ENCODE assay signal across 1 cellular context in the genomic region with DNA sequence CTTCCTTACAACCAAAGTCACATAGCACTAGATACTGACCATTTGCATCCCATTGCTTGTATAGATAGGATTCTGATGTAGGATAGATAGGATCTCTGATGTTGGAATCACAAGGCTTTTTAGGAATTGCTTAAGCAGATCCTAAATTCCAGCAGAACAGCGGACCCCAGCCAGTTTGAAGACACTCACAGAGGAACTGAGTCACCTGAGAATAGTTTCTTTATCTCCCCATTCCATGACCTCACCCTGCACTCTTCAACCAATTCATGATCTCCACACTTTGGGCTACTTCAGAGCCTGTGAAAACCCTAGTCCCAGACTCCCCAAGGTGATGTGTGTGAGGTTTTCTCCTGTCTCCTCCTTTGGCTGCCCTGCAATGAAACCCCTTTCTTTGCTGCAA.
TF ChIP-seq lines count a peak whose summit lies in the region.

No MANE protein-coding gene starts in this region.

TF ChIP-seq in H1, 55 proteins besides CTCF, POLR2A, EP300 and RAD21 (continued from another document):
- no peak for TF ChIP-seq KDM1A (IDR thresholded peaks at IDR 0.05; ENCODE audit: borderline replicate concordance, low read length)
- TF ChIP-seq CTBP2 (IDR thresholded peaks at IDR 0.05; ENCODE audit: borderline replicate concordance, insufficient read depth, insufficient read length, low read length) = no peak
- TF ChIP-seq SUZ12 (IDR thresholded peaks at IDR 0.05; ENCODE audit: low read length) = no peak
- TF ChIP-seq SP4 (IDR thresholded peaks at IDR 0.05; ENCODE audit: low read length) = no peak
- TF ChIP-seq POU5F1 (IDR thresholded peaks at IDR 0.05; ENCODE audit: low read depth, low read length) = no peak
- no peak for TF ChIP-seq BACH1 (IDR thresholded peaks at IDR 0.05; ENCODE audit: low read length)
- no peak for TF ChIP-seq GTF2F1 (IDR thresholded peaks at IDR 0.05; ENCODE audit: borderline replicate concordance, low read depth, low read length)
- no peak for TF ChIP-seq CEBPB (IDR thresholded peaks at IDR 0.05; ENCODE audit: low read depth, low read length)
- TF ChIP-seq, protein P1, sequence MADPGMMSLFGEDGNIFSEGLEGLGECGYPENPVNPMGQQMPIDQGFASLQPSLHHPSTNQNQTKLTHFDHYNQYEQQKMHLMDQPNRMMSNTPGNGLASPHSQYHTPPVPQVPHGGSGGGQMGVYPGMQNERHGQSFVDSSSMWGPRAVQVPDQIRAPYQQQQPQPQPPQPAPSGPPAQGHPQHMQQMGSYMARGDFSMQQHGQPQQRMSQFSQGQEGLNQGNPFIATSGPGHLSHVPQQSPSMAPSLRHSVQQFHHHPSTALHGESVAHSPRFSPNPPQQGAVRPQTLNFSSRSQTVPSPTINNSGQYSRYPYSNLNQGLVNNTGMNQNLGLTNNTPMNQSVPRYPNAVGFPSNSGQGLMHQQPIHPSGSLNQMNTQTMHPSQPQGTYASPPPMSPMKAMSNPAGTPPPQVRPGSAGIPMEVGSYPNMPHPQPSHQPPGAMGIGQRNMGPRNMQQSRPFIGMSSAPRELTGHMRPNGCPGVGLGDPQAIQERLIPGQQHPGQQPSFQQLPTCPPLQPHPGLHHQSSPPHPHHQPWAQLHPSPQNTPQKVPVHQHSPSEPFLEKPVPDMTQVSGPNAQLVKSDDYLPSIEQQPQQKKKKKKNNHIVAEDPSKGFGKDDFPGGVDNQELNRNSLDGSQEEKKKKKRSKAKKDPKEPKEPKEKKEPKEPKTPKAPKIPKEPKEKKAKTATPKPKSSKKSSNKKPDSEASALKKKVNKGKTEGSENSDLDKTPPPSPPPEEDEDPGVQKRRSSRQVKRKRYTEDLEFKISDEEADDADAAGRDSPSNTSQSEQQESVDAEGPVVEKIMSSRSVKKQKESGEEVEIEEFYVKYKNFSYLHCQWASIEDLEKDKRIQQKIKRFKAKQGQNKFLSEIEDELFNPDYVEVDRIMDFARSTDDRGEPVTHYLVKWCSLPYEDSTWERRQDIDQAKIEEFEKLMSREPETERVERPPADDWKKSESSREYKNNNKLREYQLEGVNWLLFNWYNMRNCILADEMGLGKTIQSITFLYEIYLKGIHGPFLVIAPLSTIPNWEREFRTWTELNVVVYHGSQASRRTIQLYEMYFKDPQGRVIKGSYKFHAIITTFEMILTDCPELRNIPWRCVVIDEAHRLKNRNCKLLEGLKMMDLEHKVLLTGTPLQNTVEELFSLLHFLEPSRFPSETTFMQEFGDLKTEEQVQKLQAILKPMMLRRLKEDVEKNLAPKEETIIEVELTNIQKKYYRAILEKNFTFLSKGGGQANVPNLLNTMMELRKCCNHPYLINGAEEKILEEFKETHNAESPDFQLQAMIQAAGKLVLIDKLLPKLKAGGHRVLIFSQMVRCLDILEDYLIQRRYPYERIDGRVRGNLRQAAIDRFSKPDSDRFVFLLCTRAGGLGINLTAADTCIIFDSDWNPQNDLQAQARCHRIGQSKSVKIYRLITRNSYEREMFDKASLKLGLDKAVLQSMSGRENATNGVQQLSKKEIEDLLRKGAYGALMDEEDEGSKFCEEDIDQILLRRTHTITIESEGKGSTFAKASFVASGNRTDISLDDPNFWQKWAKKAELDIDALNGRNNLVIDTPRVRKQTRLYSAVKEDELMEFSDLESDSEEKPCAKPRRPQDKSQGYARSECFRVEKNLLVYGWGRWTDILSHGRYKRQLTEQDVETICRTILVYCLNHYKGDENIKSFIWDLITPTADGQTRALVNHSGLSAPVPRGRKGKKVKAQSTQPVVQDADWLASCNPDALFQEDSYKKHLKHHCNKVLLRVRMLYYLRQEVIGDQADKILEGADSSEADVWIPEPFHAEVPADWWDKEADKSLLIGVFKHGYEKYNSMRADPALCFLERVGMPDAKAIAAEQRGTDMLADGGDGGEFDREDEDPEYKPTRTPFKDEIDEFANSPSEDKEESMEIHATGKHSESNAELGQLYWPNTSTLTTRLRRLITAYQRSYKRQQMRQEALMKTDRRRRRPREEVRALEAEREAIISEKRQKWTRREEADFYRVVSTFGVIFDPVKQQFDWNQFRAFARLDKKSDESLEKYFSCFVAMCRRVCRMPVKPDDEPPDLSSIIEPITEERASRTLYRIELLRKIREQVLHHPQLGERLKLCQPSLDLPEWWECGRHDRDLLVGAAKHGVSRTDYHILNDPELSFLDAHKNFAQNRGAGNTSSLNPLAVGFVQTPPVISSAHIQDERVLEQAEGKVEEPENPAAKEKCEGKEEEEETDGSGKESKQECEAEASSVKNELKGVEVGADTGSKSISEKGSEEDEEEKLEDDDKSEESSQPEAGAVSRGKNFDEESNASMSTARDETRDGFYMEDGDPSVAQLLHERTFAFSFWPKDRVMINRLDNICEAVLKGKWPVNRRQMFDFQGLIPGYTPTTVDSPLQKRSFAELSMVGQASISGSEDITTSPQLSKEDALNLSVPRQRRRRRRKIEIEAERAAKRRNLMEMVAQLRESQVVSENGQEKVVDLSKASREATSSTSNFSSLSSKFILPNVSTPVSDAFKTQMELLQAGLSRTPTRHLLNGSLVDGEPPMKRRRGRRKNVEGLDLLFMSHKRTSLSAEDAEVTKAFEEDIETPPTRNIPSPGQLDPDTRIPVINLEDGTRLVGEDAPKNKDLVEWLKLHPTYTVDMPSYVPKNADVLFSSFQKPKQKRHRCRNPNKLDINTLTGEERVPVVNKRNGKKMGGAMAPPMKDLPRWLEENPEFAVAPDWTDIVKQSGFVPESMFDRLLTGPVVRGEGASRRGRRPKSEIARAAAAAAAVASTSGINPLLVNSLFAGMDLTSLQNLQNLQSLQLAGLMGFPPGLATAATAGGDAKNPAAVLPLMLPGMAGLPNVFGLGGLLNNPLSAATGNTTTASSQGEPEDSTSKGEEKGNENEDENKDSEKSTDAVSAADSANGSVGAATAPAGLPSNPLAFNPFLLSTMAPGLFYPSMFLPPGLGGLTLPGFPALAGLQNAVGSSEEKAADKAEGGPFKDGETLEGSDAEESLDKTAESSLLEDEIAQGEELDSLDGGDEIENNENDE (IDR thresholded peaks at IDR 0.05; ENCODE audit: insufficient replicate concordance, low read length) = no peak
- TF ChIP-seq, protein P2, sequence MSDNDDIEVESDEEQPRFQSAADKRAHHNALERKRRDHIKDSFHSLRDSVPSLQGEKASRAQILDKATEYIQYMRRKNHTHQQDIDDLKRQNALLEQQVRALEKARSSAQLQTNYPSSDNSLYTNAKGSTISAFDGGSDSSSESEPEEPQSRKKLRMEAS (IDR thresholded peaks at IDR 0.05) = no peak
- TF ChIP-seq SAP30 (IDR thresholded peaks at IDR 0.05; ENCODE audit: insufficient read depth, insufficient replicate concordance, low read length) = no peak
- TF ChIP-seq ASH2L (IDR thresholded peaks at IDR 0.05; ENCODE audit: low read length) = no peak
- no peak for TF ChIP-seq BCL11A (IDR thresholded peaks at IDR 0.05; ENCODE audit: low read depth in 2 of 2, low read length in 2 of 2)
- TF ChIP-seq SP2 (IDR thresholded peaks at IDR 0.05; ENCODE audit: low read length) = no peak
